19 cellular contexts compared by ENCODE assay signal in the genomic region with DNA sequence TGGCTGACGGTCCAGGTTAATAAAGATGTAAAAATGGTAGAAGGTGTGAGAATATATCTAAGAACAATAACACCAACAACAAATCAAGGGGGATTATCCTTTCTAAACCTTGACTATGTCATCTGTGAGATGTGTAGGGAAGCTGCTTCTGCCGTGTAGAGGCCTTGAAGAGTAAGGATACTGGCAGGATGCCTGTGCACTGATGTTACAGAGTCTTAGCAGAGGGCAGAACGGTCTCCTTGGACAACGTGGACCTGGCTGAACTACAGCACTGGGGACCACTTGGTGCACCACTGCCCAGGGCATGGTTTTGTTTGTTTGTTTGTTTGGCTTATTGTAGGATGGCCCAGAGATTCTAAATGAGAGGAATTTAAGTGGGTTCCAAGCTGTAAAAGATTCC. TPM values are rescaled to one million over a fixed set of nuclear protein-coding genes. Genes with fewer than 3 reads are reported as not detected.
"Had no signal": no experiment of that assay in that cellular context is flagged by ENCODE, and none has a peak within 500 bp of the region (broad histone marks: within the 10 kb centered on the region; RNA-seq: fewer than 3 reads in every experiment).

No MANE protein-coding gene starts in this region.

- H3K9ac ChIP-seq: neural progenitor cell had no signal

- H3K27me3 ChIP-seq: body of pancreas, colonic mucosa, neural progenitor cell, ovary had no signal

- H3K4me3 Mint-ChIP-seq: activated CD8-positive, alpha-beta T cell treated with anti-CD3 and anti-CD28 coated beads for 36 hours; activated naive CD8-positive, alpha-beta T cell treated with anti-CD3 and anti-CD28 coated beads for 36 hours; neural progenitor cell; stimulated activated effector memory CD8-positive, alpha-beta T cell treated with anti-CD3 and anti-CD28 coated beads, Interleukin-12 subunit alpha, Interleukin-12 subunit beta, amount 100 ng/mL, for 72 hours; WTC11 had no signal

- ATAC-seq: activated CD8-positive, alpha-beta T cell treated with anti-CD3 and anti-CD28 coated beads for 36 hours; body of pancreas; left colon; stimulated activated effector memory CD8-positive, alpha-beta T cell treated with anti-CD3 and anti-CD28 coated beads, Interleukin-12 subunit alpha, Interleukin-12 subunit beta, amount 100 ng/mL, for 72 hours; WTC11 had no signal

- H3K9me3 Mint-ChIP-seq: activated CD8-positive, alpha-beta T cell treated with anti-CD3 and anti-CD28 coated beads for 36 hours; activated naive CD8-positive, alpha-beta T cell treated with anti-CD3 and anti-CD28 coated beads for 36 hours; neural progenitor cell; stimulated activated effector memory CD8-positive, alpha-beta T cell treated with anti-CD3 and anti-CD28 coated beads, Interleukin-12 subunit alpha, Interleukin-12 subunit beta, amount 100 ng/mL, for 72 hours; WTC11 had no signal

- H3K4me3 ChIP-seq: body of pancreas, colonic mucosa, neural progenitor cell, ovary, thoracic aorta had no signal

- H2AFZ ChIP-seq: neural progenitor cell had no signal

- H3K27ac ChIP-seq: body of pancreas, colonic mucosa, neural progenitor cell, ovary, thoracic aorta had no signal

- H3K4me1 Mint-ChIP-seq: neural progenitor cell; stimulated activated effector memory CD8-positive, alpha-beta T cell treated with anti-CD3 and anti-CD28 coated beads, Interleukin-12 subunit alpha, Interleukin-12 subunit beta, amount 100 ng/mL, for 72 hours; WTC11 had no signal

- H3K36me3 ChIP-seq: colonic mucosa, neural progenitor cell, ovary, thoracic aorta had no signal

- DNase-seq: activated CD4-positive, alpha-beta T cell treated with anti-CD3 and anti-CD28 coated beads for 4 hours; activated CD8-positive, alpha-beta T cell treated with anti-CD3 and anti-CD28 coated beads for 36 hours; activated gamma-delta T cell treated with Interleukin-2 at 50 U/mL for 16 hours; activated naive CD8-positive, alpha-beta T cell treated with anti-CD3 and anti-CD28 coated beads for 36 hours; central memory CD4-positive, alpha-beta T cell; colonic mucosa; effector CD4-positive, alpha-beta T cell; left colon; stimulated activated CD4-positive, alpha-beta T cell treated with anti-CD3 and anti-CD28 coated beads, Interleukin-12 subunit alpha, Interleukin-12 subunit beta, amount 100 ng/mL, for 4 hours; stimulated activated CD4-positive, alpha-beta T cell treated with anti-CD3 and anti-CD28 coated beads, Interleukin-2, amount 100 ng/mL, for 24 hours; T-helper 2 cell had no signal

- H3K9me3 ChIP-seq: body of pancreas, colonic mucosa, ovary, thoracic aorta had no signal

- H3K36me3 Mint-ChIP-seq: activated naive CD8-positive, alpha-beta T cell treated with anti-CD3 and anti-CD28 coated beads for 36 hours; naive B cell; neural progenitor cell; stimulated activated effector memory CD8-positive, alpha-beta T cell treated with anti-CD3 and anti-CD28 coated beads, Interleukin-12 subunit alpha, Interleukin-12 subunit beta, amount 100 ng/mL, for 72 hours; WTC11 had no signal

- H3K4me1 ChIP-seq: body of pancreas, colonic mucosa, neural progenitor cell had no signal

- H3K27ac Mint-ChIP-seq: activated CD8-positive, alpha-beta T cell treated with anti-CD3 and anti-CD28 coated beads for 36 hours; activated naive CD8-positive, alpha-beta T cell treated with anti-CD3 and anti-CD28 coated beads for 36 hours; neural progenitor cell; stimulated activated effector memory CD8-positive, alpha-beta T cell treated with anti-CD3 and anti-CD28 coated beads, Interleukin-12 subunit alpha, Interleukin-12 subunit beta, amount 100 ng/mL, for 72 hours; WTC11 had no signal

- H3K27me3 Mint-ChIP-seq: activated CD8-positive, alpha-beta T cell treated with anti-CD3 and anti-CD28 coated beads for 36 hours; activated naive CD8-positive, alpha-beta T cell treated with anti-CD3 and anti-CD28 coated beads for 36 hours; naive B cell had no signal

- H3K4me2 ChIP-seq: neural progenitor cell had no signal

RNA-seq across cellular contexts. Expression of a gene that starts 33.5 kb away (rescaled TPM):
- total RNA-seq: frontal cortex had no signal
